In genomic region chr6:100160913-100161312, GRCh38 we compare ENCODE assay signal across 23 cellular contexts.
DNase-seq lines count a peak whose midpoint lies in the region; ATAC-seq lines count a peak whose summit lies in the region.
"Had no signal": no experiment of that assay in that cellular context is flagged by ENCODE, and none has a peak within 500 bp of the region (broad histone marks: within the 10 kb centered on the region; RNA-seq: fewer than 3 reads in every experiment).

No MANE protein-coding gene starts in this region.

- H3K27me3 ChIP-seq in mesendoderm (ENCODE audit: insufficient read depth, low read length, poor library complexity): no peaks in the 10 kb centered on the region
- H3K27me3 ChIP-seq: right atrium auricular region had no signal

- no peaks in the 10 kb centered on the region for H3K79me1 ChIP-seq in mesendoderm (ENCODE audit: low read length)

- no peak overlapping the region for H2BK120ac ChIP-seq in mesendoderm (ENCODE audit: low read depth, low read length)

- no peak overlapping the region for H2BK15ac ChIP-seq in mesendoderm (replicated peaks; ENCODE audit: low read depth)

- H3K18ac ChIP-seq in mesendoderm (ENCODE audit: low read length): no peak overlapping the region

- no peak for ATAC-seq in HG03439 (IDR thresholded peaks at IDR 0.05; ENCODE audit: unreplicated experiment)
- no peak for ATAC-seq in stimulated activated naive CD8-positive, alpha-beta T cell treated with anti-CD3 and anti-CD28 coated beads, Interleukin-15, Interleukin-2, amounts not matched to agents 100 U/mL and 50 U/mL, for 24 hours
- ATAC-seq: activated CD8-positive, alpha-beta T cell treated with anti-CD3 and anti-CD28 coated beads, Interleukin-2, amount 10 ng/mL, durations not matched to agents 7 days and 5 days; SK-N-SH treated with all-trans-retinoic acid at 6 μM for 48 hours had no signal

- H4K5ac ChIP-seq in mesendoderm (ENCODE audit: low read length): no peak overlapping the region

- no CpG with 5 or more reads among the region's 3 CpGs for WGBS in mesendoderm (ENCODE audit: extremely low coverage, insufficient coverage, low lambda C conversion rate)

- no peaks in the 10 kb centered on the region for H3K79me2 ChIP-seq in mesendoderm (ENCODE audit: control insufficient read depth, insufficient read depth, low read length)

- no peak overlapping the region for H4K8ac ChIP-seq in mesendoderm (ENCODE audit: low read depth, low read length)

- no peak overlapping the region for H3K4ac ChIP-seq in mesendoderm (ENCODE audit: low read depth, low read length)

- no peak overlapping the region for H3K4me3 ChIP-seq in mesendoderm (ENCODE audit: low read length)
- H3K4me3 ChIP-seq: lung, right atrium auricular region had no signal

- no peak overlapping the region for H3K23ac ChIP-seq in mesendoderm (ENCODE audit: low read length)

- no peak overlapping the region for H3K9ac ChIP-seq in mesendoderm (ENCODE audit: low read length)

- no peak overlapping the region for H2AK5ac ChIP-seq in mesendoderm (ENCODE audit: low read length)

- H3K36me3 ChIP-seq in mesendoderm (ENCODE audit: control insufficient read depth, insufficient read depth, low read length): no peaks in the 10 kb centered on the region
- H3K36me3 ChIP-seq: right atrium auricular region had no signal

- DNase-seq in DMS53 (lab: John Stamatoyannopoulos, UW) (peak; percentile 26), DMS53 treated with DMSO at 0.1 percent for 48 hours (lab: John Stamatoyannopoulos, UW; ENCODE audit: unreplicated experiment) (no peak), NCI-H1105 treated with DMSO at 0.1 percent for 48 hours (lab: John Stamatoyannopoulos, UW) (peak; percentile 80), NCI-H524 treated with DMSO at 0.1 percent for 48 hours (lab: John Stamatoyannopoulos, UW) (peak; percentile 67), mesendoderm (peak; percentile 73), SW 1271 (lab: John Stamatoyannopoulos, UW) (no peak)
- no peak for DNase-seq in stimulated activated naive CD8-positive, alpha-beta T cell treated with anti-CD3 and anti-CD28 coated beads, Interleukin-15, Interleukin-2, amounts not matched to agents 100 U/mL and 50 U/mL, for 24 hours
- DNase-seq: activated CD4-positive, CD25-positive, alpha-beta regulatory T cell; activated CD8-positive, alpha-beta T cell treated with anti-CD3 and anti-CD28 coated beads, Interleukin-2, amount 10 ng/mL, durations not matched to agents 7 days and 5 days; activated naive CD4-positive, alpha-beta T cell treated with anti-CD3 and anti-CD28 coated beads, Interleukin-2, amount 10 ng/mL, durations not matched to agents 7 days and 5 days; activated T-cell treated with anti-CD3 and anti-CD28 coated beads, Interleukin-2, amount 50 U/mL, for 24 hours; anterior cingulate cortex; Calu3; caudate nucleus; GF-D8; HFFc6; NCI-H2171; T-helper 9 cell had no signal

- H3K4me1 ChIP-seq in mesendoderm (ENCODE audit: control insufficient read depth, low read depth, low read length): no peaks in the 10 kb centered on the region
- H3K4me1 ChIP-seq: right atrium auricular region had no signal

- H2BK5ac ChIP-seq in mesendoderm (ENCODE audit: low read length): no peak overlapping the region

- no peak overlapping the region for H3K27ac ChIP-seq in mesendoderm (ENCODE audit: low read depth, low read length)
- H3K27ac ChIP-seq: HL-60, right atrium auricular region had no signal

- H3K56ac ChIP-seq in mesendoderm (ENCODE audit: low read length): no peak overlapping the region

- H3K4me2 ChIP-seq in mesendoderm (ENCODE audit: low read length): no peak overlapping the region

Comparison
In these comparisons a context has a peak if more than half of its experiments do, and no peak if none do; other contexts are left out.
1. DNase-seq: peak in DMS53 (single experiment), NCI-H1105 treated with DMSO at 0.1 percent for 48 hours (single experiment), NCI-H524 treated with DMSO at 0.1 percent for 48 hours (single experiment) and mesendoderm (single experiment); none in DMS53 treated with DMSO at 0.1 percent for 48 hours (single experiment), SW 1271 (0 of 2) and stimulated activated naive CD8-positive, alpha-beta T cell treated with anti-CD3 and anti-CD28 coated beads, Interleukin-15, Interleukin-2, amounts not matched to agents 100 U/mL and 50 U/mL, for 24 hours (single experiment).